Comparison of ENCODE assay signal across 24 cellular contexts in the genomic region with DNA sequence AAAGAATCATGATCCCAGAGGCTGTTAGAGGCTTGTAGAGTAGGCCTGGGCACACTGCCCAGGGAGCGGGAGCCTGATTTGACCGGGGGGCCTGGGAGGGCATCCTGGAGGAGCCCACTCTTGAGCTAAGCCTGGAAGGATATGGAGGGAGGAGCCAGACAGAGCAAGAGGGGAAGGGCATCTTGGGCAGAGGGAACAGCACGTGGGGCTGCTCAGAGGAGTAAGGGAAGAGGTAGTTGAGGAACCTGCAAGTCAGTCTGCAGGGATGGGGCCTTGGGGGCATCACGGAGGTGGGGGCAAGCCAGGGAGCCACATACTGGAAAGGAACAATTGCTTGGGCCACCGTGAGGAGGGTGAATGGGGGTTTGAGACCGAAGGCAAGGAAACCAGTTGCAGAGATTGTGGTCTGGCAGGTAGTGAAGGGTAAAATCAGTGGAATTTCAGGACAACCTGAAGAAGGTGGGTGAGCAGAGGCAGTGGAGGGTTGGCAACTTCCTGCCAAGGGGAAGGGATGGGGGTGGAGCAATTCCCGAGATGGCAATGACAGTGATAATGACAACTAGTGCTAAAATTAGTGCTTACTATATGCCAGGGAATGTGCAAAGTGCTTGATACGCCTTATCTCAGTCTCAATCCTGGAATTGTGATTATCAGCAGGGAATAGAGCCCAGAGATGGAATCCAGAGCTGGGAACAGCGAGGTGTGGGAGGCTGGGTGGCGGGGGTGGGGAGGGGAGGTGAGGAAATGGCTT. TPM values are rescaled to one million over a fixed set of nuclear protein-coding genes. Genes with fewer than 3 reads are reported as not detected.
DNase-seq lines count a peak whose midpoint lies in the region; ATAC-seq and TF ChIP-seq lines count a peak whose summit lies in the region.
"Had no signal": no experiment of that assay in that cellular context is flagged by ENCODE, and none has a peak within 500 bp of the region (broad histone marks: within the 10 kb centered on the region; RNA-seq: fewer than 3 reads in every experiment).

No MANE protein-coding gene starts in this region.

- no peak overlapping the region for H3K27ac ChIP-seq in HEK293 (ENCODE audit: extremely low read depth, low read depth, low read length)
- H3K27ac ChIP-seq in right cardiac atrium (ENCODE audit: low read length) = peak overlapping the region; percentile 54
- H3K27ac ChIP-seq: C4-2B, Peyer's patch had no signal

- H3K27ac Mint-ChIP-seq in brain = peak overlapping the region in 3 of 5 experiments; percentile 91 to 94 (median 93)
- H3K27ac Mint-ChIP-seq in stimulated activated memory B cell treated with anti-CD40 and anti-IgM and Interleukin-4, amounts not matched to agents 10 μg/mL and 1 μg/mL and 100 μg/mL, for 72 hours = peak overlapping the region; percentile 4
- H3K27ac Mint-ChIP-seq: activated CD4-positive, alpha-beta memory T cell treated with anti-CD3 and anti-CD28 coated beads, Interleukin-2, amount 10 ng/mL, durations not matched to agents 7 days and 5 days; activated naive CD8-positive, alpha-beta T cell; activated T-helper 17 cell treated with anti-CD3 and anti-CD28 coated beads, Interleukin-2, amount 50 U/mL, for 72 hours had no signal

- CTCF ChIA-PET in HEK293 (lab: Yijun Ruan, JAX) = interaction anchor here (0.6 to 4.8 kb wide), 5 partner anchors 9 to 141 kb away, joined by 3 to 22 read pairs (median 4); a partner anchor contains a TSS

- peaks cover 0 to 6% (median 0%) of the 10 kb centered on the region in 5 experiments for H3K9me3 Mint-ChIP-seq in brain
- H3K9me3 Mint-ChIP-seq in stimulated activated memory B cell treated with anti-CD40 and anti-IgM and Interleukin-4, amounts not matched to agents 10 μg/mL and 1 μg/mL and 100 μg/mL, for 72 hours = no peaks in the 10 kb centered on the region
- H3K9me3 Mint-ChIP-seq: activated CD4-positive, alpha-beta memory T cell treated with anti-CD3 and anti-CD28 coated beads, Interleukin-2, amount 10 ng/mL, durations not matched to agents 7 days and 5 days; activated T-helper 17 cell treated with anti-CD3 and anti-CD28 coated beads, Interleukin-2, amount 50 U/mL, for 72 hours; naive thymus-derived CD8-positive, alpha-beta T cell; T-cell had no signal

- peak overlapping the region in 2 of 5 experiments; percentile 7 to 13 for H3K4me3 Mint-ChIP-seq in brain
- no peak overlapping the region for H3K4me3 Mint-ChIP-seq in stimulated activated memory B cell treated with anti-CD40 and anti-IgM and Interleukin-4, amounts not matched to agents 10 μg/mL and 1 μg/mL and 100 μg/mL, for 72 hours
- H3K4me3 Mint-ChIP-seq: activated CD4-positive, alpha-beta memory T cell treated with anti-CD3 and anti-CD28 coated beads, Interleukin-2, amount 10 ng/mL, durations not matched to agents 7 days and 5 days; activated naive CD8-positive, alpha-beta T cell; activated T-helper 17 cell treated with anti-CD3 and anti-CD28 coated beads, Interleukin-2, amount 50 U/mL, for 72 hours; T-cell had no signal

- H3K4me1 Mint-ChIP-seq in brain = peaks cover 57% of the 10 kb centered on the region
- H3K4me1 Mint-ChIP-seq in stimulated activated memory B cell treated with anti-CD40 and anti-IgM and Interleukin-4, amounts not matched to agents 10 μg/mL and 1 μg/mL and 100 μg/mL, for 72 hours = peaks cover 33% of the 10 kb centered on the region

- no peaks in the 10 kb centered on the region for H3K9me3 ChIP-seq in HEK293 (ENCODE audit: control insufficient read depth, insufficient read depth, low read depth, low read length)
- H3K9me3 ChIP-seq in right cardiac atrium (ENCODE audit: control insufficient read depth, low read length) = no peaks in the 10 kb centered on the region
- H3K9me3 ChIP-seq: left lung, MG63, Peyer's patch, spleen had no signal

- H3K36me3 ChIP-seq in HEK293 (ENCODE audit: control insufficient read depth in 2 of 2, insufficient read depth in 1 of 2, low read length in 2 of 2) = no peaks in the 10 kb centered on the region
- H3K36me3 ChIP-seq: left lung, MG63, Peyer's patch, spleen had no signal

- ATAC-seq in right cardiac atrium = peak; percentile 54 to 71
- ATAC-seq in stimulated activated memory B cell treated with anti-CD40 and anti-IgM and Interleukin-4, amounts not matched to agents 10 μg/mL and 1 μg/mL and 100 μg/mL, for 72 hours = no peak
- ATAC-seq in HG02884 (IDR thresholded peaks at IDR 0.05; ENCODE audit: unreplicated experiment) = no peak
- ATAC-seq: activated T-helper 17 cell treated with anti-CD3 and anti-CD28 coated beads, Interleukin-2, amount 50 U/mL, for 72 hours had no signal

- H3K27me3 ChIP-seq in right cardiac atrium (ENCODE audit: control insufficient read depth, insufficient read depth) = no peaks in the 10 kb centered on the region
- H3K27me3 ChIP-seq: left lung, MG63, Peyer's patch, spleen had no signal

- TF ChIP-seq CTCF in HEK293 (tag by site-specific recombination; IDR thresholded peaks at IDR 0.05) (no peak), brain (conservative IDR thresholded peaks at IDR 0.05) (no peak)

- DNase-seq in right cardiac atrium (no peak), NCI-H1417 (lab: John Stamatoyannopoulos, UW) (no peak)
- DNase-seq in effector CD8-positive, alpha-beta T cell (lab: John Stamatoyannopoulos, UW) = no peak
- DNase-seq: activated CD4-positive, alpha-beta memory T cell treated with anti-CD3 and anti-CD28 coated beads, Interleukin-2, amount 10 ng/mL, durations not matched to agents 7 days and 5 days; activated CD4-positive, CD25-positive, alpha-beta regulatory T cell treated with anti-CD3 and anti-CD28 coated beads, Interleukin-2, amount 50 U/mL, for 72 hours; activated CD8-positive, alpha-beta memory T cell treated with anti-CD3 and anti-CD28 coated beads, Interleukin-2, amount 50 U/mL, for 48 hours; aorta; DND-41; left lung; MG63; naive thymus-derived CD8-positive, alpha-beta T cell; NCI-H2029 treated with DMSO at 0.1 percent for 48 hours; NCI-H2227 treated with DMSO at 0.1 percent for 48 hours; Peyer's patch; spleen; T-cell; trophoblast cell had no signal

- POLR2A ChIA-PET in HEK293 (lab: Yijun Ruan, JAX) = interaction anchor here (1.1 kb wide), 1 partner anchor 11 kb away, joined by 3 read pairs; no protein-coding TSS in a partner anchor

- no peaks in the 10 kb centered on the region for H3K36me3 Mint-ChIP-seq in brain
- H3K36me3 Mint-ChIP-seq in stimulated activated memory B cell treated with anti-CD40 and anti-IgM and Interleukin-4, amounts not matched to agents 10 μg/mL and 1 μg/mL and 100 μg/mL, for 72 hours = no peaks in the 10 kb centered on the region
- H3K36me3 Mint-ChIP-seq: activated naive CD8-positive, alpha-beta T cell; naive thymus-derived CD8-positive, alpha-beta T cell; T-cell had no signal

- peaks cover 14% of the 10 kb centered on the region for H3K27me3 Mint-ChIP-seq in brain
- H3K27me3 Mint-ChIP-seq in stimulated activated memory B cell treated with anti-CD40 and anti-IgM and Interleukin-4, amounts not matched to agents 10 μg/mL and 1 μg/mL and 100 μg/mL, for 72 hours = no peaks in the 10 kb centered on the region
- H3K27me3 Mint-ChIP-seq: activated naive CD8-positive, alpha-beta T cell; activated T-helper 17 cell treated with anti-CD3 and anti-CD28 coated beads, Interleukin-2, amount 50 U/mL, for 72 hours; T-cell had no signal

- peaks cover 6% of the 10 kb centered on the region for H3K4me1 ChIP-seq in HEK293 (ENCODE audit: control insufficient read depth, insufficient read depth, low read length)
- no peaks in the 10 kb centered on the region for H3K4me1 ChIP-seq in right cardiac atrium (ENCODE audit: control insufficient read depth, insufficient read depth, low read length)

- intact Hi-C loops in right cardiac atrium (cut with DNase I) = loop anchor here in 1 of 4 donors (10.0 kb wide), 1 partner anchor 363 kb away; a partner anchor contains a TSS

- H3K4me3 ChIP-seq in HEK293 (ENCODE audit: low read depth, low read length) (no peak overlapping the region), right cardiac atrium (ENCODE audit: low read length) (no peak overlapping the region)
- H3K4me3 ChIP-seq: left lung, MG63, Peyer's patch, spleen had no signal

- WGBS in right cardiac atrium = 45% methylated on average over 10 of the region's 10 CpGs

TF ChIP-seq in HEK293, 187 proteins besides CTCF, POLR2A, EP300 and RAD21 (continues in another document):
- TF ChIP-seq ZNF664 (tag by site-specific recombination; IDR thresholded peaks at IDR 0.05) (peak; percentile 79), ZNF777 (tag by site-specific recombination; IDR thresholded peaks at IDR 0.05; ENCODE audit: borderline replicate concordance) (no peak), ZBTB48 (tag by site-specific recombination; IDR thresholded peaks at IDR 0.05) (peak; percentile 48; the same call in 1 of the 2 replicates), EGR2 (tag by site-specific recombination; IDR thresholded peaks at IDR 0.05; ENCODE audit: low read depth) (peak; percentile 43; the same call in 1 of the 2 replicates), ZNF239 (tag by site-specific recombination; IDR thresholded peaks at IDR 0.05) (no peak), ZNF16 (tag by site-specific recombination; IDR thresholded peaks at IDR 0.05; ENCODE audit: low read depth) (no peak), ZNF48 (tag by site-specific recombination; IDR thresholded peaks at IDR 0.05) (no peak), ZNF707 (tag by site-specific recombination; IDR thresholded peaks at IDR 0.05) (no peak)
- TF ChIP-seq, protein P1, sequence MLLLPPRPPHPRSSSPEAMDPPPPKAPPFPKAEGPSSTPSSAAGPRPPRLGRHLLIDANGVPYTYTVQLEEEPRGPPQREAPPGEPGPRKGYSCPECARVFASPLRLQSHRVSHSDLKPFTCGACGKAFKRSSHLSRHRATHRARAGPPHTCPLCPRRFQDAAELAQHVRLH (tag by site-specific recombination; IDR thresholded peaks at IDR 0.05) = 0 out of 2 replicates have a peak, but pooled peaks have one; percentile 42
- TF ChIP-seq, protein P2, sequence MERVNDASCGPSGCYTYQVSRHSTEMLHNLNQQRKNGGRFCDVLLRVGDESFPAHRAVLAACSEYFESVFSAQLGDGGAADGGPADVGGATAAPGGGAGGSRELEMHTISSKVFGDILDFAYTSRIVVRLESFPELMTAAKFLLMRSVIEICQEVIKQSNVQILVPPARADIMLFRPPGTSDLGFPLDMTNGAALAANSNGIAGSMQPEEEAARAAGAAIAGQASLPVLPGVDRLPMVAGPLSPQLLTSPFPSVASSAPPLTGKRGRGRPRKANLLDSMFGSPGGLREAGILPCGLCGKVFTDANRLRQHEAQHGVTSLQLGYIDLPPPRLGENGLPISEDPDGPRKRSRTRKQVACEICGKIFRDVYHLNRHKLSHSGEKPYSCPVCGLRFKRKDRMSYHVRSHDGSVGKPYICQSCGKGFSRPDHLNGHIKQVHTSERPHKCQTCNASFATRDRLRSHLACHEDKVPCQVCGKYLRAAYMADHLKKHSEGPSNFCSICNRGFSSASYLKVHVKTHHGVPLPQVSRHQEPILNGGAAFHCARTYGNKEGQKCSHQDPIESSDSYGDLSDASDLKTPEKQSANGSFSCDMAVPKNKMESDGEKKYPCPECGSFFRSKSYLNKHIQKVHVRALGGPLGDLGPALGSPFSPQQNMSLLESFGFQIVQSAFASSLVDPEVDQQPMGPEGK (tag by site-specific recombination; IDR thresholded peaks at IDR 0.05) = 0 out of 2 replicates have a peak, but pooled peaks have one; percentile 11

RNA-seq across cellular contexts. Expression of a gene that starts 9.7 kb away (rescaled TPM):
- polyA plus RNA-seq in brain (ENCODE audit: insufficient read depth, low read depth, low replicate concordance) (22.1 TPM), right cardiac atrium (18.8 TPM)
- 10 to 100 TPM; 18.2 to 26.8 (median 23.4) TPM for total RNA-seq in right cardiac atrium

Comparison
In these comparisons a context has a peak if more than half of its experiments do, and no peak if none do; other contexts are left out.
1. ATAC-seq: peak in right cardiac atrium (2 of 2); none in stimulated activated memory B cell treated with anti-CD40 and anti-IgM and Interleukin-4, amounts not matched to agents 10 μg/mL and 1 μg/mL and 100 μg/mL, for 72 hours (single experiment) and HG02884 (single experiment).